ENCODE assay signal across 17 cellular contexts in genomic region chr5:66151030-66151429, GRCh38. TPM values are rescaled to one million over a fixed set of nuclear protein-coding genes. Genes with fewer than 3 reads are reported as not detected.
DNase-seq lines count a peak whose midpoint lies in the region; ATAC-seq and TF ChIP-seq lines count a peak whose summit lies in the region.
"Had no signal": no experiment of that assay in that cellular context is flagged by ENCODE, and none has a peak within 500 bp of the region (broad histone marks: within the 10 kb centered on the region; RNA-seq: fewer than 3 reads in every experiment).

No MANE protein-coding gene starts in this region.

- H3K4me1 ChIP-seq in osteoblast (ENCODE audit: insufficient read depth, low read length): peaks cover 27% of the 10 kb centered on the region

- H2AFZ ChIP-seq in osteoblast (ENCODE audit: low read length): no peak overlapping the region
- H2AFZ ChIP-seq: hepatocyte had no signal

- no peak overlapping the region for H3K27ac ChIP-seq in osteoblast (ENCODE audit: low read depth, low read length)
- H3K27ac ChIP-seq: hepatocyte, skin epidermis had no signal

- no peaks in the 10 kb centered on the region for H3K9me3 ChIP-seq in osteoblast (ENCODE audit: low read depth, low read length)

- CTCF ChIA-PET in activated CD8-positive, alpha-beta T cell treated with anti-CD3 and anti-CD28 coated beads for 36 hours (lab: Charles Lee): interaction anchor here (1.5 kb wide), 1 partner anchor 13 kb away, joined by 5 read pairs; no protein-coding TSS in a partner anchor

- intact Hi-C loops in activated CD8-positive, alpha-beta T cell treated with anti-CD3 and anti-CD28 coated beads for 36 hours (cut with micrococcal nuclease): no loop called here

- peak; percentile 22 for DNase-seq in stimulated activated CD4-positive, alpha-beta T cell treated with anti-CD3 and anti-CD28 coated beads, Interleukin-15, amount 100 ng/mL, for 24 hours
- DNase-seq in stimulated activated CD4-positive, alpha-beta T cell treated with anti-CD3 and anti-CD28 coated beads, Interleukin-4, amount 100 ng/mL, for 1 hour: no peak
- DNase-seq in activated CD8-positive, alpha-beta T cell treated with anti-CD3 and anti-CD28 coated beads for 36 hours: peak; percentile 35
- DNase-seq in osteoblast (ENCODE audit: insufficient read length, low spot score, missing footprints) (peak; percentile 72), activated gamma-delta T cell treated with Interleukin-2 at 50 U/mL for 16 hours (no peak)
- DNase-seq: activated effector memory CD4-positive, alpha-beta T cell treated with Interleukin-2 at 50 U/mL for 16 hours; CD8-positive, alpha-beta memory T cell; erythroblast; foreskin melanocyte; NCI-H2171 treated with DMSO at 0.1 percent for 48 hours; NCI-H526 treated with DMSO at 0.1 percent for 48 hours had no signal

- peaks cover 3% of the 10 kb centered on the region for H3K9me3 Mint-ChIP-seq in activated CD8-positive, alpha-beta T cell treated with anti-CD3 and anti-CD28 coated beads for 36 hours
- H3K9me3 Mint-ChIP-seq: CD8-positive, alpha-beta memory T cell; IgD-negative memory B cell had no signal

- POLR2A ChIA-PET in activated CD8-positive, alpha-beta T cell treated with anti-CD3 and anti-CD28 coated beads for 36 hours (lab: Charles Lee): interaction anchor here (0.7 kb wide), 1 partner anchor 33 kb away, joined by 3 read pairs; no protein-coding TSS in a partner anchor

- H3K36me3 Mint-ChIP-seq in activated CD8-positive, alpha-beta T cell treated with anti-CD3 and anti-CD28 coated beads for 36 hours (ENCODE audit: low read depth): peaks cover 39% of the 10 kb centered on the region
- H3K36me3 Mint-ChIP-seq: IgD-negative memory B cell had no signal

- peak overlapping the region; percentile 53 for H3K27ac Mint-ChIP-seq in activated CD8-positive, alpha-beta T cell treated with anti-CD3 and anti-CD28 coated beads for 36 hours

- H3K79me2 ChIP-seq in osteoblast (ENCODE audit: insufficient read depth, low read length): peaks cover 99% of the 10 kb centered on the region

- peaks cover 56% of the 10 kb centered on the region for H4K20me1 ChIP-seq in osteoblast (ENCODE audit: insufficient read depth, low read length)

- no peaks in the 10 kb centered on the region for H3K27me3 ChIP-seq in osteoblast (ENCODE audit: insufficient read depth, low read length)
- H3K27me3 ChIP-seq: hepatocyte had no signal

- H3K36me3 ChIP-seq in osteoblast (ENCODE audit: insufficient read depth, low read length): peaks cover 4% of the 10 kb centered on the region

- H3K4me2 ChIP-seq in osteoblast (ENCODE audit: insufficient read depth, low read length): no peak overlapping the region
- H3K4me2 ChIP-seq: hepatocyte had no signal

- no peak for TF ChIP-seq CTCF in activated CD8-positive, alpha-beta T cell treated with anti-CD3 and anti-CD28 coated beads for 36 hours (IDR thresholded peaks at IDR 0.05)
- TF ChIP-seq CTCF in osteoblast (IDR thresholded peaks at IDR 0.05; ENCODE audit: extremely low read depth, low read depth, low read length): no peak

- no peak overlapping the region for H3K4me3 Mint-ChIP-seq in activated CD8-positive, alpha-beta T cell treated with anti-CD3 and anti-CD28 coated beads for 36 hours
- H3K4me3 Mint-ChIP-seq: IgD-negative memory B cell had no signal

- peaks cover 57% of the 10 kb centered on the region for H3K4me1 Mint-ChIP-seq in activated CD8-positive, alpha-beta T cell treated with anti-CD3 and anti-CD28 coated beads for 36 hours (ENCODE audit: low read depth)

- H3K27me3 Mint-ChIP-seq in activated CD8-positive, alpha-beta T cell treated with anti-CD3 and anti-CD28 coated beads for 36 hours: no peaks in the 10 kb centered on the region
- H3K27me3 Mint-ChIP-seq: CD8-positive, alpha-beta memory T cell; IgD-negative memory B cell had no signal

- H3K4me3 ChIP-seq in osteoblast (ENCODE audit: insufficient read depth, low read length): no peak overlapping the region
- H3K4me3 ChIP-seq: hepatocyte, lung, skin epidermis had no signal

- ATAC-seq in activated CD8-positive, alpha-beta T cell treated with anti-CD3 and anti-CD28 coated beads for 36 hours: peak; percentile 81
- no peak for ATAC-seq in HG03175 (IDR thresholded peaks at IDR 0.05; ENCODE audit: unreplicated experiment)
- no peak for ATAC-seq in GM19324 (IDR thresholded peaks at IDR 0.05; ENCODE audit: low FRiP score, unreplicated experiment)

RNA-seq across cellular contexts. Expression of gene SREK1, which starts 6.9 kb away (rescaled TPM):
- total RNA-seq in activated CD8-positive, alpha-beta T cell treated with anti-CD3 and anti-CD28 coated beads for 36 hours: 10 to 100 TPM; 53.9 to 60.2 TPM
- total RNA-seq in osteoblast: 81.6 and 86.5 TPM in 2 replicates

Comparison
In these comparisons a context has a peak if more than half of its experiments do, and no peak if none do; other contexts are left out.
1. DNase-seq: peak in stimulated activated CD4-positive, alpha-beta T cell treated with anti-CD3 and anti-CD28 coated beads, Interleukin-15, amount 100 ng/mL, for 24 hours (single experiment), activated CD8-positive, alpha-beta T cell treated with anti-CD3 and anti-CD28 coated beads for 36 hours (single experiment) and osteoblast (single experiment); none in stimulated activated CD4-positive, alpha-beta T cell treated with anti-CD3 and anti-CD28 coated beads, Interleukin-4, amount 100 ng/mL, for 1 hour (single experiment) and activated gamma-delta T cell treated with Interleukin-2 at 50 U/mL for 16 hours (single experiment).